1 cellular context compared by ENCODE assay signal in the genomic region with DNA sequence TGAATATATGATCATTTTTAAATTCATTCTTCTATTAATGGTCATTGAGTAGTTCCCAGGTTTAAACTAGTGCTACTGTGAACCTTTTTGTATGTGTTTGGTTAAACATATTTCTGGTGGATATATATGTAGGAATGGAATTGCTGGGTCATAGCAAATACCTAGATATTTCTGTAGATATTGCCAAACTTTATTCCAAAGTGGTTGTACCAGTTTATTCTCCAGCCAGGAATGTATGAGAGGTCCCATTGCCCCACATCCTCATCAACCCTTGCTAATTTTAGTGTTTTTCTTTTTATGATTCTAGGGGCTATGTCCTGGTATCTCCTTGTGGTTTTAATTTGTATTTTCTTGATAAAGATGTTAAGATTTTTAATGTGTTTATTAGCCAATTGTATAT.
TF ChIP-seq lines count a peak whose summit lies in the region.

No MANE protein-coding gene starts in this region.

TF ChIP-seq in HepG2, 621 proteins besides CTCF, POLR2A, EP300 and RAD21:
- no peak for TF ChIP-seq KMT2B (CRISPR knock-in tag; IDR thresholded peaks at IDR 0.05)
- no peak for TF ChIP-seq CENPX (CRISPR knock-in tag; IDR thresholded peaks at IDR 0.05)
- TF ChIP-seq, protein P1, sequence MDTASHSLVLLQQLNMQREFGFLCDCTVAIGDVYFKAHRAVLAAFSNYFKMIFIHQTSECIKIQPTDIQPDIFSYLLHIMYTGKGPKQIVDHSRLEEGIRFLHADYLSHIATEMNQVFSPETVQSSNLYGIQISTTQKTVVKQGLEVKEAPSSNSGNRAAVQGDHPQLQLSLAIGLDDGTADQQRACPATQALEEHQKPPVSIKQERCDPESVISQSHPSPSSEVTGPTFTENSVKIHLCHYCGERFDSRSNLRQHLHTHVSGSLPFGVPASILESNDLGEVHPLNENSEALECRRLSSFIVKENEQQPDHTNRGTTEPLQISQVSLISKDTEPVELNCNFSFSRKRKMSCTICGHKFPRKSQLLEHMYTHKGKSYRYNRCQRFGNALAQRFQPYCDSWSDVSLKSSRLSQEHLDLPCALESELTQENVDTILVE (CRISPR knock-in tag; IDR thresholded peaks at IDR 0.05), result no peak
